ENCODE assay signal across 1 cellular context in the genomic region with DNA sequence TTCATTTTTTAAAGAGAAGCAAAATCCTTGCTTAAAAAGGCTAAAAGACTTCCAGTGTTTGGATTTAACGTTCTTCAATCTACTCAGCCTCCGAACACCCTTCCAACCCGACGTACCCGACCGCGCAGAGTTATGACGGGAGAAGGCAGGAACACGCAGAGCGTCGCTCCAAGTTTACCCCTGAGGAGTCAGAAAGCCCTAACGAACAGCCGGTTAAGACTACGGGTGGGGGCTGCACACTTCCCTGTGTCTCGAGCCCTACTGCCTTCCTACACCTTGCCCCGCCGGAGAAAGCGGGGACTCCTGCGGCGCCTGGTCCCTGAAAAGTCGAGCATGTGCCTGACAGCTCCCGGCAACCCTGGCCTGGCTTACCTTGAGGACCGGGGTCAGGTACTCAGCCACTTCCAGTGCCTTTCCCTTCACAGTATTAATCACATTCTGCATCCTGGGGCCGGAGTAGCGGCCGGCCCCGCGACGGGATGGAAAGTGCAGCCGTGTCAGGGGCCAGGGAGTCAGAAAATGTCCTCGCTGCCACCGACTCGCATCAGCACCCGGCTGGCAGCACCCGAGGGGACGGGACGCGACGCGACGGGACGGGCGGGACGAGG.
TF ChIP-seq lines count a peak whose summit lies in the region.

No MANE protein-coding gene starts in this region.

TF ChIP-seq in HepG2, 621 proteins besides CTCF, POLR2A, EP300 and RAD21 (continued from another document and continues in another):
- TF ChIP-seq, protein P1, sequence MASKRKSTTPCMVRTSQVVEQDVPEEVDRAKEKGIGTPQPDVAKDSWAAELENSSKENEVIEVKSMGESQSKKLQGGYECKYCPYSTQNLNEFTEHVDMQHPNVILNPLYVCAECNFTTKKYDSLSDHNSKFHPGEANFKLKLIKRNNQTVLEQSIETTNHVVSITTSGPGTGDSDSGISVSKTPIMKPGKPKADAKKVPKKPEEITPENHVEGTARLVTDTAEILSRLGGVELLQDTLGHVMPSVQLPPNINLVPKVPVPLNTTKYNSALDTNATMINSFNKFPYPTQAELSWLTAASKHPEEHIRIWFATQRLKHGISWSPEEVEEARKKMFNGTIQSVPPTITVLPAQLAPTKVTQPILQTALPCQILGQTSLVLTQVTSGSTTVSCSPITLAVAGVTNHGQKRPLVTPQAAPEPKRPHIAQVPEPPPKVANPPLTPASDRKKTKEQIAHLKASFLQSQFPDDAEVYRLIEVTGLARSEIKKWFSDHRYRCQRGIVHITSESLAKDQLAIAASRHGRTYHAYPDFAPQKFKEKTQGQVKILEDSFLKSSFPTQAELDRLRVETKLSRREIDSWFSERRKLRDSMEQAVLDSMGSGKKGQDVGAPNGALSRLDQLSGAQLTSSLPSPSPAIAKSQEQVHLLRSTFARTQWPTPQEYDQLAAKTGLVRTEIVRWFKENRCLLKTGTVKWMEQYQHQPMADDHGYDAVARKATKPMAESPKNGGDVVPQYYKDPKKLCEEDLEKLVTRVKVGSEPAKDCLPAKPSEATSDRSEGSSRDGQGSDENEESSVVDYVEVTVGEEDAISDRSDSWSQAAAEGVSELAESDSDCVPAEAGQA (IDR thresholded peaks at IDR 0.05; ENCODE audit: low read depth): 0 out of 2 replicates have a peak, but pooled peaks have one; percentile 22
- TF ChIP-seq, protein P1 (CRISPR knock-in tag; IDR thresholded peaks at IDR 0.05; ENCODE audit: borderline replicate concordance): no peak
- TF ChIP-seq ZNF773 (CRISPR knock-in tag; IDR thresholded peaks at IDR 0.05; ENCODE audit: borderline replicate concordance): no peak; the same call in 1 of the 2 replicates
- TF ChIP-seq ATF1 (CRISPR knock-in tag; IDR thresholded peaks at IDR 0.05): peak; percentile 89
- TF ChIP-seq ZNF274 (CRISPR knock-in tag; IDR thresholded peaks at IDR 0.05): peak; percentile 16; the same call in 1 of the 2 replicates
- TF ChIP-seq JUN (CRISPR knock-in tag; IDR thresholded peaks at IDR 0.05): no peak
- TF ChIP-seq ZNF12 (CRISPR knock-in tag; IDR thresholded peaks at IDR 0.05): no peak
- no peak for TF ChIP-seq IRX3 (CRISPR knock-in tag; IDR thresholded peaks at IDR 0.05; ENCODE audit: borderline replicate concordance, low read depth)
- no peak for TF ChIP-seq SCMH1 (CRISPR knock-in tag; IDR thresholded peaks at IDR 0.05; ENCODE audit: borderline replicate concordance)
- no peak for TF ChIP-seq ZNF674 (CRISPR knock-in tag; IDR thresholded peaks at IDR 0.05; ENCODE audit: low read depth)
- TF ChIP-seq KMT2B (CRISPR knock-in tag; IDR thresholded peaks at IDR 0.05): peak; percentile 28; the same call in 1 of the 2 replicates
- TF ChIP-seq, protein P2, sequence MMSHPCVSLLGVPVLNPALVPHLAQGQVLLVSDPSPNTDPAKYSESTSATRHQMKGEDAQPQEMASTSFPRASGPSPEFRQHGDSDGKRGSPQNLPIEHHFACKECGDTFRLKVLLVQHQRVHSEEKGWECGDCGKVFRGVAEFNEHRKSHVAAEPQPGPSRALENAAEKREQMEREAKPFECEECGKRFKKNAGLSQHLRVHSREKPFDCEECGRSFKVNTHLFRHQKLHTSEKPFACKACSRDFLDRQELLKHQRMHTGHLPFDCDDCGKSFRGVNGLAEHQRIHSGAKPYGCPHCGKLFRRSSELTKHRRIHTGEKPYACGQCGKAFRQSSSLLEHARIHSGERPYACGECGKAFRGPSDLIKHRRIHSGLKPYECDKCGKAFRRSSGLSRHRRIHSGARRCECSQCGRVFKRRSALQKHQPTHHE (CRISPR knock-in tag; IDR thresholded peaks at IDR 0.05; ENCODE audit: borderline replicate concordance): no peak
- no peak for TF ChIP-seq AGO2 (optimal IDR thresholded peaks at IDR 0.05; ENCODE audit: low read depth, low read length)
- TF ChIP-seq ZNF788 (CRISPR knock-in tag; IDR thresholded peaks at IDR 0.05; ENCODE audit: borderline replicate concordance): 0 out of 2 replicates have a peak, but pooled peaks have one; percentile 31
- TF ChIP-seq MIXL1 (CRISPR knock-in tag; IDR thresholded peaks at IDR 0.05): no peak
- peak; percentile 32; the same call in 1 of the 2 replicates for TF ChIP-seq KDM5A (IDR thresholded peaks at IDR 0.05; ENCODE audit: borderline replicate concordance, low read length)
- TF ChIP-seq TCF12 (IDR thresholded peaks at IDR 0.05): no peak
- no peak for TF ChIP-seq TCF12 (CRISPR knock-in tag; IDR thresholded peaks at IDR 0.05)
- TF ChIP-seq, protein P3, sequence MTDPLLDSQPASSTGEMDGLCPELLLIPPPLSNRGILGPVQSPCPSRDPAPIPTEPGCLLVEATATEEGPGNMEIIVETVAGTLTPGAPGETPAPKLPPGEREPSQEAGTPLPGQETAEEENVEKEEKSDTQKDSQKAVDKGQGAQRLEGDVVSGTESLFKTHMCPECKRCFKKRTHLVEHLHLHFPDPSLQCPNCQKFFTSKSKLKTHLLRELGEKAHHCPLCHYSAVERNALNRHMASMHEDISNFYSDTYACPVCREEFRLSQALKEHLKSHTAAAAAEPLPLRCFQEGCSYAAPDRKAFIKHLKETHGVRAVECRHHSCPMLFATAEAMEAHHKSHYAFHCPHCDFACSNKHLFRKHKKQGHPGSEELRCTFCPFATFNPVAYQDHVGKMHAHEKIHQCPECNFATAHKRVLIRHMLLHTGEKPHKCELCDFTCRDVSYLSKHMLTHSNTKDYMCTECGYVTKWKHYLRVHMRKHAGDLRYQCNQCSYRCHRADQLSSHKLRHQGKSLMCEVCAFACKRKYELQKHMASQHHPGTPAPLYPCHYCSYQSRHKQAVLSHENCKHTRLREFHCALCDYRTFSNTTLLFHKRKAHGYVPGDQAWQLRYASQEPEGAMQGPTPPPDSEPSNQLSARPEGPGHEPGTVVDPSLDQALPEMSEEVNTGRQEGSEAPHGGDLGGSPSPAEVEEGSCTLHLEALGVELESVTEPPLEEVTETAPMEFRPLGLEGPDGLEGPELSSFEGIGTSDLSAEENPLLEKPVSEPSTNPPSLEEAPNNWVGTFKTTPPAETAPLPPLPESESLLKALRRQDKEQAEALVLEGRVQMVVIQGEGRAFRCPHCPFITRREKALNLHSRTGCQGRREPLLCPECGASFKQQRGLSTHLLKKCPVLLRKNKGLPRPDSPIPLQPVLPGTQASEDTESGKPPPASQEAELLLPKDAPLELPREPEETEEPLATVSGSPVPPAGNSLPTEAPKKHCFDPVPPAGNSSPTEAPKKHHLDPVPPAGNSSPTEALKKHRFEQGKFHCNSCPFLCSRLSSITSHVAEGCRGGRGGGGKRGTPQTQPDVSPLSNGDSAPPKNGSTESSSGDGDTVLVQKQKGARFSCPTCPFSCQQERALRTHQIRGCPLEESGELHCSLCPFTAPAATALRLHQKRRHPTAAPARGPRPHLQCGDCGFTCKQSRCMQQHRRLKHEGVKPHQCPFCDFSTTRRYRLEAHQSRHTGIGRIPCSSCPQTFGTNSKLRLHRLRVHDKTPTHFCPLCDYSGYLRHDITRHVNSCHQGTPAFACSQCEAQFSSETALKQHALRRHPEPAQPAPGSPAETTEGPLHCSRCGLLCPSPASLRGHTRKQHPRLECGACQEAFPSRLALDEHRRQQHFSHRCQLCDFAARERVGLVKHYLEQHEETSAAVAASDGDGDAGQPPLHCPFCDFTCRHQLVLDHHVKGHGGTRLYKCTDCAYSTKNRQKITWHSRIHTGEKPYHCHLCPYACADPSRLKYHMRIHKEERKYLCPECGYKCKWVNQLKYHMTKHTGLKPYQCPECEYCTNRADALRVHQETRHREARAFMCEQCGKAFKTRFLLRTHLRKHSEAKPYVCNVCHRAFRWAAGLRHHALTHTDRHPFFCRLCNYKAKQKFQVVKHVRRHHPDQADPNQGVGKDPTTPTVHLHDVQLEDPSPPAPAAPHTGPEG (CRISPR knock-in tag; IDR thresholded peaks at IDR 0.05): peak; percentile 47; the same call in 1 of the 2 replicates
- TF ChIP-seq CREB1 (IDR thresholded peaks at IDR 0.05): peak; percentile 83
- peak; percentile 95 for TF ChIP-seq CREB1 (CRISPR knock-in tag; IDR thresholded peaks at IDR 0.05)
- TF ChIP-seq, protein P4, sequence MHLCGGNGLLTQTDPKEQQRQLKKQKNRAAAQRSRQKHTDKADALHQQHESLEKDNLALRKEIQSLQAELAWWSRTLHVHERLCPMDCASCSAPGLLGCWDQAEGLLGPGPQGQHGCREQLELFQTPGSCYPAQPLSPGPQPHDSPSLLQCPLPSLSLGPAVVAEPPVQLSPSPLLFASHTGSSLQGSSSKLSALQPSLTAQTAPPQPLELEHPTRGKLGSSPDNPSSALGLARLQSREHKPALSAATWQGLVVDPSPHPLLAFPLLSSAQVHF (CRISPR knock-in tag; IDR thresholded peaks at IDR 0.05): 0 out of 2 replicates have a peak, but pooled peaks have one; percentile 65
- TF ChIP-seq PHF20 (CRISPR knock-in tag; IDR thresholded peaks at IDR 0.05): no peak
- 0 out of 2 replicates have a peak, but pooled peaks have one; percentile 73 for TF ChIP-seq TP53 (CRISPR knock-in tag; conservative IDR thresholded peaks at IDR 0.05)
- TF ChIP-seq, protein P5, sequence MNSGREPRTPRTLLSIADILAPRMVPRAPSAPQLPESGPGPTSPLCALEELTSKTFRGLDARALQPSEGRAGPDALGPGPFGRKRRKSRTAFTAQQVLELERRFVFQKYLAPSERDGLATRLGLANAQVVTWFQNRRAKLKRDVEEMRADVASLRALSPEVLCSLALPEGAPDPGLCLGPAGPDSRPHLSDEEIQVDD (CRISPR knock-in tag; IDR thresholded peaks at IDR 0.05; ENCODE audit: borderline replicate concordance): no peak
- TF ChIP-seq ZNF792 (CRISPR knock-in tag; IDR thresholded peaks at IDR 0.05): no peak
- TF ChIP-seq TBX2 (CRISPR knock-in tag; IDR thresholded peaks at IDR 0.05; ENCODE audit: borderline replicate concordance): no peak
- no peak for TF ChIP-seq RBAK (CRISPR knock-in tag; IDR thresholded peaks at IDR 0.05)
- TF ChIP-seq ARNTL (CRISPR knock-in tag; IDR thresholded peaks at IDR 0.05): no peak
- TF ChIP-seq, protein P6, sequence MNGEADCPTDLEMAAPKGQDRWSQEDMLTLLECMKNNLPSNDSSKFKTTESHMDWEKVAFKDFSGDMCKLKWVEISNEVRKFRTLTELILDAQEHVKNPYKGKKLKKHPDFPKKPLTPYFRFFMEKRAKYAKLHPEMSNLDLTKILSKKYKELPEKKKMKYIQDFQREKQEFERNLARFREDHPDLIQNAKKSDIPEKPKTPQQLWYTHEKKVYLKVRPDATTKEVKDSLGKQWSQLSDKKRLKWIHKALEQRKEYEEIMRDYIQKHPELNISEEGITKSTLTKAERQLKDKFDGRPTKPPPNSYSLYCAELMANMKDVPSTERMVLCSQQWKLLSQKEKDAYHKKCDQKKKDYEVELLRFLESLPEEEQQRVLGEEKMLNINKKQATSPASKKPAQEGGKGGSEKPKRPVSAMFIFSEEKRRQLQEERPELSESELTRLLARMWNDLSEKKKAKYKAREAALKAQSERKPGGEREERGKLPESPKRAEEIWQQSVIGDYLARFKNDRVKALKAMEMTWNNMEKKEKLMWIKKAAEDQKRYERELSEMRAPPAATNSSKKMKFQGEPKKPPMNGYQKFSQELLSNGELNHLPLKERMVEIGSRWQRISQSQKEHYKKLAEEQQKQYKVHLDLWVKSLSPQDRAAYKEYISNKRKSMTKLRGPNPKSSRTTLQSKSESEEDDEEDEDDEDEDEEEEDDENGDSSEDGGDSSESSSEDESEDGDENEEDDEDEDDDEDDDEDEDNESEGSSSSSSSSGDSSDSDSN (CRISPR knock-in tag; IDR thresholded peaks at IDR 0.05): 0 out of 2 replicates have a peak, but pooled peaks have one; percentile 23
- TF ChIP-seq, protein P7, sequence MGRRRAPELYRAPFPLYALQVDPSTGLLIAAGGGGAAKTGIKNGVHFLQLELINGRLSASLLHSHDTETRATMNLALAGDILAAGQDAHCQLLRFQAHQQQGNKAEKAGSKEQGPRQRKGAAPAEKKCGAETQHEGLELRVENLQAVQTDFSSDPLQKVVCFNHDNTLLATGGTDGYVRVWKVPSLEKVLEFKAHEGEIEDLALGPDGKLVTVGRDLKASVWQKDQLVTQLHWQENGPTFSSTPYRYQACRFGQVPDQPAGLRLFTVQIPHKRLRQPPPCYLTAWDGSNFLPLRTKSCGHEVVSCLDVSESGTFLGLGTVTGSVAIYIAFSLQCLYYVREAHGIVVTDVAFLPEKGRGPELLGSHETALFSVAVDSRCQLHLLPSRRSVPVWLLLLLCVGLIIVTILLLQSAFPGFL (CRISPR knock-in tag; IDR thresholded peaks at IDR 0.05): no peak
- TF ChIP-seq ZNF180 (CRISPR knock-in tag; IDR thresholded peaks at IDR 0.05; ENCODE audit: borderline replicate concordance, low read depth): peak; percentile 87; the same call in 1 of the 2 replicates
- TF ChIP-seq KDM2A (CRISPR knock-in tag; IDR thresholded peaks at IDR 0.05; ENCODE audit: borderline replicate concordance, low read depth): no peak
- TF ChIP-seq ZNF124 (CRISPR knock-in tag; IDR thresholded peaks at IDR 0.05): 0 out of 2 replicates have a peak, but pooled peaks have one; percentile 13
- no peak for TF ChIP-seq STAG1 (CRISPR knock-in tag; IDR thresholded peaks at IDR 0.05)
- 0 out of 2 replicates have a peak, but pooled peaks have one; percentile 22 for TF ChIP-seq ZNF264 (CRISPR knock-in tag; IDR thresholded peaks at IDR 0.05)
- no peak for TF ChIP-seq ZBTB8A (CRISPR knock-in tag; IDR thresholded peaks at IDR 0.05; ENCODE audit: borderline replicate concordance, low read depth)
